Comparison of ENCODE assay signal across 1 cellular context in genomic region chr13:114105351-114106225, GRCh38.
TF ChIP-seq lines count a peak whose summit lies in the region.

No MANE protein-coding gene starts in this region.

TF ChIP-seq in SK-N-SH, 30 proteins besides CTCF, POLR2A, EP300 and RAD21 (continued from another document):
- TF ChIP-seq, protein P1, sequence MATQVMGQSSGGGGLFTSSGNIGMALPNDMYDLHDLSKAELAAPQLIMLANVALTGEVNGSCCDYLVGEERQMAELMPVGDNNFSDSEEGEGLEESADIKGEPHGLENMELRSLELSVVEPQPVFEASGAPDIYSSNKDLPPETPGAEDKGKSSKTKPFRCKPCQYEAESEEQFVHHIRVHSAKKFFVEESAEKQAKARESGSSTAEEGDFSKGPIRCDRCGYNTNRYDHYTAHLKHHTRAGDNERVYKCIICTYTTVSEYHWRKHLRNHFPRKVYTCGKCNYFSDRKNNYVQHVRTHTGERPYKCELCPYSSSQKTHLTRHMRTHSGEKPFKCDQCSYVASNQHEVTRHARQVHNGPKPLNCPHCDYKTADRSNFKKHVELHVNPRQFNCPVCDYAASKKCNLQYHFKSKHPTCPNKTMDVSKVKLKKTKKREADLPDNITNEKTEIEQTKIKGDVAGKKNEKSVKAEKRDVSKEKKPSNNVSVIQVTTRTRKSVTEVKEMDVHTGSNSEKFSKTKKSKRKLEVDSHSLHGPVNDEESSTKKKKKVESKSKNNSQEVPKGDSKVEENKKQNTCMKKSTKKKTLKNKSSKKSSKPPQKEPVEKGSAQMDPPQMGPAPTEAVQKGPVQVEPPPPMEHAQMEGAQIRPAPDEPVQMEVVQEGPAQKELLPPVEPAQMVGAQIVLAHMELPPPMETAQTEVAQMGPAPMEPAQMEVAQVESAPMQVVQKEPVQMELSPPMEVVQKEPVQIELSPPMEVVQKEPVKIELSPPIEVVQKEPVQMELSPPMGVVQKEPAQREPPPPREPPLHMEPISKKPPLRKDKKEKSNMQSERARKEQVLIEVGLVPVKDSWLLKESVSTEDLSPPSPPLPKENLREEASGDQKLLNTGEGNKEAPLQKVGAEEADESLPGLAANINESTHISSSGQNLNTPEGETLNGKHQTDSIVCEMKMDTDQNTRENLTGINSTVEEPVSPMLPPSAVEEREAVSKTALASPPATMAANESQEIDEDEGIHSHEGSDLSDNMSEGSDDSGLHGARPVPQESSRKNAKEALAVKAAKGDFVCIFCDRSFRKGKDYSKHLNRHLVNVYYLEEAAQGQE (IDR thresholded peaks at IDR 0.05; ENCODE audit: low read depth, low read length), result no peak
- no peak for TF ChIP-seq EZH2phosphoT487 (IDR thresholded peaks at IDR 0.05; ENCODE audit: borderline replicate concordance, low read depth)
- no peak for TF ChIP-seq TEAD4 (IDR thresholded peaks at IDR 0.05; ENCODE audit: borderline replicate concordance, insufficient read depth)
- no peak for TF ChIP-seq RXRA (IDR thresholded peaks at IDR 0.05; ENCODE audit: borderline replicate concordance, low read depth)
- TF ChIP-seq, protein P2, sequence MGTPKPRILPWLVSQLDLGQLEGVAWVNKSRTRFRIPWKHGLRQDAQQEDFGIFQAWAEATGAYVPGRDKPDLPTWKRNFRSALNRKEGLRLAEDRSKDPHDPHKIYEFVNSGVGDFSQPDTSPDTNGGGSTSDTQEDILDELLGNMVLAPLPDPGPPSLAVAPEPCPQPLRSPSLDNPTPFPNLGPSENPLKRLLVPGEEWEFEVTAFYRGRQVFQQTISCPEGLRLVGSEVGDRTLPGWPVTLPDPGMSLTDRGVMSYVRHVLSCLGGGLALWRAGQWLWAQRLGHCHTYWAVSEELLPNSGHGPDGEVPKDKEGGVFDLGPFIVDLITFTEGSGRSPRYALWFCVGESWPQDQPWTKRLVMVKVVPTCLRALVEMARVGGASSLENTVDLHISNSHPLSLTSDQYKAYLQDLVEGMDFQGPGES (IDR thresholded peaks at IDR 0.05; ENCODE audit: low read depth, low read length), result no peak
- TF ChIP-seq, protein P3, sequence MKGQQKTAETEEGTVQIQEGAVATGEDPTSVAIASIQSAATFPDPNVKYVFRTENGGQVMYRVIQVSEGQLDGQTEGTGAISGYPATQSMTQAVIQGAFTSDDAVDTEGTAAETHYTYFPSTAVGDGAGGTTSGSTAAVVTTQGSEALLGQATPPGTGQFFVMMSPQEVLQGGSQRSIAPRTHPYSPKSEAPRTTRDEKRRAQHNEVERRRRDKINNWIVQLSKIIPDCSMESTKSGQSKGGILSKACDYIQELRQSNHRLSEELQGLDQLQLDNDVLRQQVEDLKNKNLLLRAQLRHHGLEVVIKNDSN (IDR thresholded peaks at IDR 0.05; ENCODE audit: borderline replicate concordance, low read depth), result no peak
- TF ChIP-seq CHD2 (IDR thresholded peaks at IDR 0.05; ENCODE audit: low read length, partially characterized antibody), result peak; percentile 29
